ENCODE assay signal across 1 cellular context in the genomic region with DNA sequence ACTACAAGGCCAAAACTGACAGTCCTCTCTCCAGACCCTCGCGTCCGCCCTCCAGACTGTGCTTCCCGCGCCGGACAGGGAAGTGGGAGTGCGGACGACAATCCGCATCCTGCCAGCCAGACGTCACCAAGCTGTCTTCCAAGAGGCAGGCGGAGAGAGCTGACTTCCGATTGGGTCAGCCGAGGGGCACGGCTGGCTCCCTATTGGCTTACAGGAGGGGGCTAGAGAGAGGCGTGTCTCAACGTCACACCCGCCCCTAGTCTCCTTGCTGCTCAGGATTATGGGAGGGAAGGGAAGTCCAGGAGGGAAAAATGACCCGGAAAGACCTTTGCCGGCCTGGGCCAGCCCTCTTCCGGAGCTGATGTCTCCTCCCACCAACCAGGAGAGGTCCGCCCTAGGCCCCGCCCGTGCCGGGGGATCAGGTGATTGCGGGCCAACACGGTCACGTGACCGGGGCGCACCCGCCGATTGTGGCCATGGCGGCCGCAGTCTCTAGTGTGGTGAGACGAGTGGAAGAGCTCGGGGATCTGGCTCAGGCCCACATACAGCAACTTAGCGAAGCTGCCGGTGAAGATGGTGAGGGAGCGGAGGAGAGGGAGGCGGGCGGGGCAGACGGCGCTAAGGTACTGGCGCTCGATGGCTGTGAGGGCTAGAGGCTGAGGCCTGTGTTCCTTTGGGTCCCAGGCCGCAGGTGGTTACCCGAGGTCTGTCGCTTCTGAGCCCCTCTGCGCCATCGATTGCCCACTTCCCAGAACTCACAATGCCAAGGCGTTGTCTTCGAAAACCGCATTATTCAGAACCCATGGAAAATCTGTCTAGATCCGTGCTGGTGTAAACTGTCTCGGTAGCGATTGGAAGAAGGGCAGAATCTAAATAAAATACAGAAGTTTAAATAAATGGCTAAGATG.
TF ChIP-seq lines count a peak whose summit lies in the region.

A gene with protein sequence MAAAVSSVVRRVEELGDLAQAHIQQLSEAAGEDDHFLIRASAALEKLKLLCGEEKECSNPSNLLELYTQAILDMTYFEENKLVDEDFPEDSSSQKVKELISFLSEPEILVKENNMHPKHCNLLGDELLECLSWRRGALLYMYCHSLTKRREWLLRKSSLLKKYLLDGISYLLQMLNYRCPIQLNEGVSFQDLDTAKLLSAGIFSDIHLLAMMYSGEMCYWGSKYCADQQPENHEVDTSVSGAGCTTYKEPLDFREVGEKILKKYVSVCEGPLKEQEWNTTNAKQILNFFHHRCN (plus strand): TSS at position 453 of the 908 bp plus-strand sequence. CDS start 24 bp downstream, at position 477.

TF ChIP-seq in GM12878, 131 proteins besides CTCF, POLR2A, EP300 and RAD21 (continued from another document and continues in another):
- TF ChIP-seq, protein P1, sequence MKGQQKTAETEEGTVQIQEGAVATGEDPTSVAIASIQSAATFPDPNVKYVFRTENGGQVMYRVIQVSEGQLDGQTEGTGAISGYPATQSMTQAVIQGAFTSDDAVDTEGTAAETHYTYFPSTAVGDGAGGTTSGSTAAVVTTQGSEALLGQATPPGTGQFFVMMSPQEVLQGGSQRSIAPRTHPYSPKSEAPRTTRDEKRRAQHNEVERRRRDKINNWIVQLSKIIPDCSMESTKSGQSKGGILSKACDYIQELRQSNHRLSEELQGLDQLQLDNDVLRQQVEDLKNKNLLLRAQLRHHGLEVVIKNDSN (IDR thresholded peaks at IDR 0.05; ENCODE audit: borderline replicate concordance, extremely low read length, insufficient read depth, low read depth, low read length) = peak; percentile 98
- TF ChIP-seq MTA2 (IDR thresholded peaks at IDR 0.05; ENCODE audit: low read depth) = peak; percentile 53; the same call in 1 of the 2 replicates
- TF ChIP-seq IKZF2 (IDR thresholded peaks at IDR 0.05) = peak; percentile 99 to 100
- TF ChIP-seq RB1 (IDR thresholded peaks at IDR 0.05; ENCODE audit: borderline replicate concordance) = peak; percentile 51; the same call in 1 of the 2 replicates
- no peak for TF ChIP-seq TCF7 (IDR thresholded peaks at IDR 0.05; ENCODE audit: borderline replicate concordance)
- TF ChIP-seq, protein P2, sequence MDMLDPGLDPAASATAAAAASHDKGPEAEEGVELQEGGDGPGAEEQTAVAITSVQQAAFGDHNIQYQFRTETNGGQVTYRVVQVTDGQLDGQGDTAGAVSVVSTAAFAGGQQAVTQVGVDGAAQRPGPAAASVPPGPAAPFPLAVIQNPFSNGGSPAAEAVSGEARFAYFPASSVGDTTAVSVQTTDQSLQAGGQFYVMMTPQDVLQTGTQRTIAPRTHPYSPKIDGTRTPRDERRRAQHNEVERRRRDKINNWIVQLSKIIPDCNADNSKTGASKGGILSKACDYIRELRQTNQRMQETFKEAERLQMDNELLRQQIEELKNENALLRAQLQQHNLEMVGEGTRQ (IDR thresholded peaks at IDR 0.05; ENCODE audit: borderline replicate concordance, low read depth, low read length) = peak; percentile 96
- peak; percentile 90 for TF ChIP-seq TAF1 (IDR thresholded peaks at IDR 0.05; ENCODE audit: borderline replicate concordance, low read depth, low read length)
- no peak for TF ChIP-seq ESRRA (IDR thresholded peaks at IDR 0.05; ENCODE audit: low read length)
- peak; percentile 51; the same call in 1 of the 2 replicates for TF ChIP-seq BACH1 (IDR thresholded peaks at IDR 0.05; ENCODE audit: borderline replicate concordance)
- TF ChIP-seq FOXM1 (IDR thresholded peaks at IDR 0.05; ENCODE audit: low read depth, low read length) = no peak
- TF ChIP-seq EED (IDR thresholded peaks at IDR 0.05; ENCODE audit: low read depth) = peak; percentile 96
- peak; percentile 20; the same call in 1 of the 2 replicates for TF ChIP-seq SMARCA5 (IDR thresholded peaks at IDR 0.05)
- no peak for TF ChIP-seq SMAD1 (IDR thresholded peaks at IDR 0.05; ENCODE audit: low read depth, partially characterized antibody)
- TF ChIP-seq NBN (IDR thresholded peaks at IDR 0.05) = peak; percentile 90
- TF ChIP-seq EGR1 (IDR thresholded peaks at IDR 0.05; ENCODE audit: borderline replicate concordance in 1 of 2, low read depth in 2 of 2, low read length in 2 of 2) = no peak
- TF ChIP-seq, protein P3, sequence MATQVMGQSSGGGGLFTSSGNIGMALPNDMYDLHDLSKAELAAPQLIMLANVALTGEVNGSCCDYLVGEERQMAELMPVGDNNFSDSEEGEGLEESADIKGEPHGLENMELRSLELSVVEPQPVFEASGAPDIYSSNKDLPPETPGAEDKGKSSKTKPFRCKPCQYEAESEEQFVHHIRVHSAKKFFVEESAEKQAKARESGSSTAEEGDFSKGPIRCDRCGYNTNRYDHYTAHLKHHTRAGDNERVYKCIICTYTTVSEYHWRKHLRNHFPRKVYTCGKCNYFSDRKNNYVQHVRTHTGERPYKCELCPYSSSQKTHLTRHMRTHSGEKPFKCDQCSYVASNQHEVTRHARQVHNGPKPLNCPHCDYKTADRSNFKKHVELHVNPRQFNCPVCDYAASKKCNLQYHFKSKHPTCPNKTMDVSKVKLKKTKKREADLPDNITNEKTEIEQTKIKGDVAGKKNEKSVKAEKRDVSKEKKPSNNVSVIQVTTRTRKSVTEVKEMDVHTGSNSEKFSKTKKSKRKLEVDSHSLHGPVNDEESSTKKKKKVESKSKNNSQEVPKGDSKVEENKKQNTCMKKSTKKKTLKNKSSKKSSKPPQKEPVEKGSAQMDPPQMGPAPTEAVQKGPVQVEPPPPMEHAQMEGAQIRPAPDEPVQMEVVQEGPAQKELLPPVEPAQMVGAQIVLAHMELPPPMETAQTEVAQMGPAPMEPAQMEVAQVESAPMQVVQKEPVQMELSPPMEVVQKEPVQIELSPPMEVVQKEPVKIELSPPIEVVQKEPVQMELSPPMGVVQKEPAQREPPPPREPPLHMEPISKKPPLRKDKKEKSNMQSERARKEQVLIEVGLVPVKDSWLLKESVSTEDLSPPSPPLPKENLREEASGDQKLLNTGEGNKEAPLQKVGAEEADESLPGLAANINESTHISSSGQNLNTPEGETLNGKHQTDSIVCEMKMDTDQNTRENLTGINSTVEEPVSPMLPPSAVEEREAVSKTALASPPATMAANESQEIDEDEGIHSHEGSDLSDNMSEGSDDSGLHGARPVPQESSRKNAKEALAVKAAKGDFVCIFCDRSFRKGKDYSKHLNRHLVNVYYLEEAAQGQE (IDR thresholded peaks at IDR 0.05; ENCODE audit: low read depth, low read length) = no peak
- TF ChIP-seq, protein P4, sequence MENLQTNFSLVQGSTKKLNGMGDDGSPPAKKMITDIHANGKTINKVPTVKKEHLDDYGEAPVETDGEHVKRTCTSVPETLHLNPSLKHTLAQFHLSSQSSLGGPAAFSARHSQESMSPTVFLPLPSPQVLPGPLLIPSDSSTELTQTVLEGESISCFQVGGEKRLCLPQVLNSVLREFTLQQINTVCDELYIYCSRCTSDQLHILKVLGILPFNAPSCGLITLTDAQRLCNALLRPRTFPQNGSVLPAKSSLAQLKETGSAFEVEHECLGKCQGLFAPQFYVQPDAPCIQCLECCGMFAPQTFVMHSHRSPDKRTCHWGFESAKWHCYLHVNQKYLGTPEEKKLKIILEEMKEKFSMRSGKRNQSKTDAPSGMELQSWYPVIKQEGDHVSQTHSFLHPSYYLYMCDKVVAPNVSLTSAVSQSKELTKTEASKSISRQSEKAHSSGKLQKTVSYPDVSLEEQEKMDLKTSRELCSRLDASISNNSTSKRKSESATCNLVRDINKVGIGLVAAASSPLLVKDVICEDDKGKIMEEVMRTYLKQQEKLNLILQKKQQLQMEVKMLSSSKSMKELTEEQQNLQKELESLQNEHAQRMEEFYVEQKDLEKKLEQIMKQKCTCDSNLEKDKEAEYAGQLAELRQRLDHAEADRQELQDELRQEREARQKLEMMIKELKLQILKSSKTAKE (IDR thresholded peaks at IDR 0.05; ENCODE audit: low read depth, poor library complexity, severe bottlenecking) = peak; percentile 17
- TF ChIP-seq, protein P5, sequence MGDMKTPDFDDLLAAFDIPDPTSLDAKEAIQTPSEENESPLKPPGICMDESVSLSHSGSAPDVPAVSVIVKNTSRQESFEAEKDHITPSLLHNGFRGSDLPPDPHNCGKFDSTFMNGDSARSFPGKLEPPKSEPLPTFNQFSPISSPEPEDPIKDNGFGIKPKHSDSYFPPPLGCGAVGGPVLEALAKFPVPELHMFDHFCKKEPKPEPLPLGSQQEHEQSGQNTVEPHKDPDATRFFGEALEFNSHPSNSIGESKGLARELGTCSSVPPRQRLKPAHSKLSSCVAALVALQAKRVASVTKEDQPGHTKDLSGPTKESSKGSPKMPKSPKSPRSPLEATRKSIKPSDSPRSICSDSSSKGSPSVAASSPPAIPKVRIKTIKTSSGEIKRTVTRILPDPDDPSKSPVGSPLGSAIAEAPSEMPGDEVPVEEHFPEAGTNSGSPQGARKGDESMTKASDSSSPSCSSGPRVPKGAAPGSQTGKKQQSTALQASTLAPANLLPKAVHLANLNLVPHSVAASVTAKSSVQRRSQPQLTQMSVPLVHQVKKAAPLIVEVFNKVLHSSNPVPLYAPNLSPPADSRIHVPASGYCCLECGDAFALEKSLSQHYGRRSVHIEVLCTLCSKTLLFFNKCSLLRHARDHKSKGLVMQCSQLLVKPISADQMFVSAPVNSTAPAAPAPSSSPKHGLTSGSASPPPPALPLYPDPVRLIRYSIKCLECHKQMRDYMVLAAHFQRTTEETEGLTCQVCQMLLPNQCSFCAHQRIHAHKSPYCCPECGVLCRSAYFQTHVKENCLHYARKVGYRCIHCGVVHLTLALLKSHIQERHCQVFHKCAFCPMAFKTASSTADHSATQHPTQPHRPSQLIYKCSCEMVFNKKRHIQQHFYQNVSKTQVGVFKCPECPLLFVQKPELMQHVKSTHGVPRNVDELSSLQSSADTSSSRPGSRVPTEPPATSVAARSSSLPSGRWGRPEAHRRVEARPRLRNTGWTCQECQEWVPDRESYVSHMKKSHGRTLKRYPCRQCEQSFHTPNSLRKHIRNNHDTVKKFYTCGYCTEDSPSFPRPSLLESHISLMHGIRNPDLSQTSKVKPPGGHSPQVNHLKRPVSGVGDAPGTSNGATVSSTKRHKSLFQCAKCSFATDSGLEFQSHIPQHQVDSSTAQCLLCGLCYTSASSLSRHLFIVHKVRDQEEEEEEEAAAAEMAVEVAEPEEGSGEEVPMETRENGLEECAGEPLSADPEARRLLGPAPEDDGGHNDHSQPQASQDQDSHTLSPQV (IDR thresholded peaks at IDR 0.05) = no peak
- TF ChIP-seq POLR2AphosphoS5 (IDR thresholded peaks at IDR 0.05; ENCODE audit: low read length) = peak; percentile 92
- TF ChIP-seq, protein P6, sequence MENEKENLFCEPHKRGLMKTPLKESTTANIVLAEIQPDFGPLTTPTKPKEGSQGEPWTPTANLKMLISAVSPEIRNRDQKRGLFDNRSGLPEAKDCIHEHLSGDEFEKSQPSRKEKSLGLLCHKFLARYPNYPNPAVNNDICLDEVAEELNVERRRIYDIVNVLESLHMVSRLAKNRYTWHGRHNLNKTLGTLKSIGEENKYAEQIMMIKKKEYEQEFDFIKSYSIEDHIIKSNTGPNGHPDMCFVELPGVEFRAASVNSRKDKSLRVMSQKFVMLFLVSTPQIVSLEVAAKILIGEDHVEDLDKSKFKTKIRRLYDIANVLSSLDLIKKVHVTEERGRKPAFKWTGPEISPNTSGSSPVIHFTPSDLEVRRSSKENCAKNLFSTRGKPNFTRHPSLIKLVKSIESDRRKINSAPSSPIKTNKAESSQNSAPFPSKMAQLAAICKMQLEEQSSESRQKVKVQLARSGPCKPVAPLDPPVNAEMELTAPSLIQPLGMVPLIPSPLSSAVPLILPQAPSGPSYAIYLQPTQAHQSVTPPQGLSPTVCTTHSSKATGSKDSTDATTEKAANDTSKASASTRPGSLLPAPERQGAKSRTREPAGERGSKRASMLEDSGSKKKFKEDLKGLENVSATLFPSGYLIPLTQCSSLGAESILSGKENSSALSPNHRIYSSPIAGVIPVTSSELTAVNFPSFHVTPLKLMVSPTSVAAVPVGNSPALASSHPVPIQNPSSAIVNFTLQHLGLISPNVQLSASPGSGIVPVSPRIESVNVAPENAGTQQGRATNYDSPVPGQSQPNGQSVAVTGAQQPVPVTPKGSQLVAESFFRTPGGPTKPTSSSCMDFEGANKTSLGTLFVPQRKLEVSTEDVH (IDR thresholded peaks at IDR 0.05; ENCODE audit: low read depth, partially characterized antibody) = no peak
- TF ChIP-seq BHLHE40 (IDR thresholded peaks at IDR 0.05; ENCODE audit: borderline replicate concordance in 1 of 2, low read depth in 2 of 2, low read length in 1 of 2) = peak; percentile 97 to 100
- TF ChIP-seq IRF4 (IDR thresholded peaks at IDR 0.05; ENCODE audit: low read depth, low read length) = peak; percentile 50; the same call in 1 of the 2 replicates
- TF ChIP-seq RBBP5 (conservative IDR thresholded peaks at IDR 0.05) = no peak
- 0 out of 2 replicates have a peak, but pooled peaks have one; percentile 68 for TF ChIP-seq CBX5 (IDR thresholded peaks at IDR 0.05; ENCODE audit: low read depth)
- 0 out of 2 replicates have a peak, but pooled peaks have one; percentile 41 for TF ChIP-seq TCF12 (IDR thresholded peaks at IDR 0.05; ENCODE audit: low read depth, low read length)
- TF ChIP-seq HCFC1 (IDR thresholded peaks at IDR 0.05; ENCODE audit: low read length) = peak; percentile 32; the same call in 1 of the 2 replicates
- TF ChIP-seq, protein P7, sequence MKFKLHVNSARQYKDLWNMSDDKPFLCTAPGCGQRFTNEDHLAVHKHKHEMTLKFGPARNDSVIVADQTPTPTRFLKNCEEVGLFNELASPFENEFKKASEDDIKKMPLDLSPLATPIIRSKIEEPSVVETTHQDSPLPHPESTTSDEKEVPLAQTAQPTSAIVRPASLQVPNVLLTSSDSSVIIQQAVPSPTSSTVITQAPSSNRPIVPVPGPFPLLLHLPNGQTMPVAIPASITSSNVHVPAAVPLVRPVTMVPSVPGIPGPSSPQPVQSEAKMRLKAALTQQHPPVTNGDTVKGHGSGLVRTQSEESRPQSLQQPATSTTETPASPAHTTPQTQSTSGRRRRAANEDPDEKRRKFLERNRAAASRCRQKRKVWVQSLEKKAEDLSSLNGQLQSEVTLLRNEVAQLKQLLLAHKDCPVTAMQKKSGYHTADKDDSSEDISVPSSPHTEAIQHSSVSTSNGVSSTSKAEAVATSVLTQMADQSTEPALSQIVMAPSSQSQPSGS (IDR thresholded peaks at IDR 0.05; ENCODE audit: low read length) = peak; percentile 52; the same call in 1 of the 2 replicates
- TF ChIP-seq GABPA (IDR thresholded peaks at IDR 0.05; ENCODE audit: low read depth) = peak; percentile 84
- no peak for TF ChIP-seq ZNF217 (IDR thresholded peaks at IDR 0.05)
- no peak for TF ChIP-seq CEBPB (IDR thresholded peaks at IDR 0.05; ENCODE audit: borderline replicate concordance in 1 of 2, low read depth in 2 of 2, low read length in 2 of 2)
- TF ChIP-seq MXI1 (IDR thresholded peaks at IDR 0.05; ENCODE audit: low read depth, low read length) = peak; percentile 83
- 0 out of 2 replicates have a peak, but pooled peaks have one; percentile 8 for TF ChIP-seq SMC3 (IDR thresholded peaks at IDR 0.05; ENCODE audit: borderline replicate concordance, low read length)
- TF ChIP-seq, protein P8, sequence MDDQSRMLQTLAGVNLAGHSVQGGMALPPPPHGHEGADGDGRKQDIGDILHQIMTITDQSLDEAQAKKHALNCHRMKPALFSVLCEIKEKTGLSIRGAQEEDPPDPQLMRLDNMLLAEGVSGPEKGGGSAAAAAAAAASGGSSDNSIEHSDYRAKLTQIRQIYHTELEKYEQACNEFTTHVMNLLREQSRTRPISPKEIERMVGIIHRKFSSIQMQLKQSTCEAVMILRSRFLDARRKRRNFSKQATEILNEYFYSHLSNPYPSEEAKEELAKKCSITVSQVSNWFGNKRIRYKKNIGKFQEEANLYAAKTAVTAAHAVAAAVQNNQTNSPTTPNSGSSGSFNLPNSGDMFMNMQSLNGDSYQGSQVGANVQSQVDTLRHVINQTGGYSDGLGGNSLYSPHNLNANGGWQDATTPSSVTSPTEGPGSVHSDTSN (IDR thresholded peaks at IDR 0.05; ENCODE audit: insufficient replicate concordance, low read depth, low read length) = peak; percentile 63
- no peak for TF ChIP-seq KAT2A (conservative IDR thresholded peaks at IDR 0.05; ENCODE audit: control insufficient read depth, low read depth, low read length)
- peak; percentile 97 for TF ChIP-seq HDGF (IDR thresholded peaks at IDR 0.05)
- TF ChIP-seq PAX8 (IDR thresholded peaks at IDR 0.05) = no peak
- no peak for TF ChIP-seq CBX3 (IDR thresholded peaks at IDR 0.05; ENCODE audit: borderline replicate concordance, low read depth)
- TF ChIP-seq CHD1 (IDR thresholded peaks at IDR 0.05; ENCODE audit: low read depth, low read length) = no peak
